ENCODE assay signal across 21 cellular contexts in genomic region chr3:117238805-117239204, GRCh38.
DNase-seq lines count a peak whose midpoint lies in the region; ATAC-seq and TF ChIP-seq lines count a peak whose summit lies in the region.
"Had no signal": no experiment of that assay in that cellular context is flagged by ENCODE, and none has a peak within 500 bp of the region (broad histone marks: within the 10 kb centered on the region; RNA-seq: fewer than 3 reads in every experiment).

No MANE protein-coding gene starts in this region.

- no peak overlapping the region for H3K27ac ChIP-seq in lower lobe of right lung
- H3K27ac ChIP-seq: left ventricle myocardium inferior, PC-9 had no signal

- H3K27me3 ChIP-seq in lower lobe of right lung (ENCODE audit: low read depth), result no peaks in the 10 kb centered on the region

- DNase-seq in COR-L47 (lab: John Stamatoyannopoulos, UW) (peak; percentile 4), DMS53 treated with DMSO at 0.1 percent for 48 hours (lab: John Stamatoyannopoulos, UW; ENCODE audit: unreplicated experiment) (peak; percentile 60), NCI-H510A (lab: John Stamatoyannopoulos, UW) (peak; percentile 48), lower lobe of right lung (no peak), glomerular visceral epithelial cell (ENCODE audit: extremely low spot score) (no peak), COLO829 (ENCODE audit: low spot score) (no peak)
- DNase-seq: activated CD8-positive, alpha-beta memory T cell treated with anti-CD3 and anti-CD28 coated beads, Interleukin-2, amount 10 ng/mL, durations not matched to agents 7 days and 5 days; activated naive CD8-positive, alpha-beta T cell treated with anti-CD3 and anti-CD28 coated beads, Interleukin-2, amount 50 U/mL, for 24 hours; activated T-cell treated with anti-CD3 and anti-CD28 coated beads, Interleukin-2, amount 50 U/mL, for 48 hours; CD4-positive, CD25-positive, alpha-beta regulatory T cell; GDM1; H7; hypothalamus; left ventricle myocardium inferior; naive B cell; NCI-H1694 treated with DMSO at 0.1 percent for 48 hours; occipital lobe; PC-9; Right ventricle myocardium superior had no signal

- H3K9me3 ChIP-seq in lower lobe of right lung, result no peaks in the 10 kb centered on the region
- H3K9me3 ChIP-seq: left ventricle myocardium inferior had no signal

- intact Hi-C loops in lower lobe of right lung (cut with DNase I), result no loop called here

- ATAC-seq in lower lobe of right lung, result peak; percentile 80 to 86
- ATAC-seq in HG02763 (IDR thresholded peaks at IDR 0.05; ENCODE audit: unreplicated experiment), result no peak
- no peak for ATAC-seq in HG02840 (IDR thresholded peaks at IDR 0.05; ENCODE audit: low FRiP score, unreplicated experiment)
- ATAC-seq: activated CD8-positive, alpha-beta memory T cell treated with anti-CD3 and anti-CD28 coated beads, Interleukin-2, amount 10 ng/mL, durations not matched to agents 7 days and 5 days; activated naive CD8-positive, alpha-beta T cell treated with anti-CD3 and anti-CD28 coated beads, Interleukin-2, amount 50 U/mL, for 24 hours had no signal

- H3K4me1 ChIP-seq in lower lobe of right lung, result no peaks in the 10 kb centered on the region
- H3K4me1 ChIP-seq: left ventricle myocardium inferior had no signal

- TF ChIP-seq CTCF in lower lobe of right lung (IDR thresholded peaks at IDR 0.05), result no peak

- H3K4me3 ChIP-seq in lower lobe of right lung, result no peak overlapping the region
- H3K4me3 ChIP-seq: left ventricle myocardium inferior, PC-9 had no signal

- H3K36me3 ChIP-seq in lower lobe of right lung, result no peaks in the 10 kb centered on the region
- H3K36me3 ChIP-seq: left ventricle myocardium inferior had no signal

Comparison
In these comparisons a context has a peak if more than half of its experiments do, and no peak if none do; other contexts are left out.
1. DNase-seq: peak in COR-L47 (single experiment), DMS53 treated with DMSO at 0.1 percent for 48 hours (single experiment) and NCI-H510A (single experiment); none in lower lobe of right lung (single experiment), glomerular visceral epithelial cell (single experiment) and COLO829 (single experiment).
2. ATAC-seq: peak in lower lobe of right lung (2 of 2); none in HG02763 (single experiment) and HG02840 (single experiment).